In the genomic region with DNA sequence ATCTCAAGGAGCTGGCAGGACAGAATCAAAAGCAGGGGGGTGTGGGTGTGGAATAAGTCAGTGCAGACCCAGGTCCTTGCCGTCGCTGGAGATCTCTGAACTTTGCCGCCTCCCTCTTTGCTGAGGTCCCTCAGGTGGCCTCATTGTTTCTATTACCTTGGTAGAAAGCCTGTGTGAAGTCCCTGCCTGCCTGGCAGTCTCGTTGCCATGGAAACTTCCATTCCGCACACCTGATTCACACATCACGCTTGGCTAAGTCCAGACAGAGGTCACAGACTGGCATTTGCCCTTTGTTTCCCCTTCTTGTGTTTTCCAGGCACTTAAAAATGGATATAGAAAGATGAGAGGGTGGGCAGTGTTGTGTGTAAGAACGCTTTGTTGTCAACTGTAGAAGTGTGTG, we compare ENCODE assay signal across 8 cellular contexts.
DNase-seq lines count a peak whose midpoint lies in the region; ATAC-seq lines count a peak whose summit lies in the region.
"Had no signal": no experiment of that assay in that cellular context is flagged by ENCODE, and none has a peak within 500 bp of the region (broad histone marks: within the 10 kb centered on the region; RNA-seq: fewer than 3 reads in every experiment).

No MANE protein-coding gene starts in this region.

- H2AFZ ChIP-seq in trophoblast cell (ENCODE audit: insufficient read depth, low read length, poor library complexity): no peak overlapping the region

- H3K36me3 ChIP-seq in trophoblast cell (ENCODE audit: control insufficient read depth in 1 of 2, insufficient read depth in 2 of 2, low read length in 2 of 2): no peaks in the 10 kb centered on the region

- H4K91ac ChIP-seq in trophoblast cell (ENCODE audit: low read depth, low read length): no peak overlapping the region

- H2BK12ac ChIP-seq in trophoblast cell (ENCODE audit: low read length): no peak overlapping the region

- no peak overlapping the region for H2AK5ac ChIP-seq in trophoblast cell (ENCODE audit: low read length)

- no peak overlapping the region for H3K4ac ChIP-seq in trophoblast cell (ENCODE audit: low read depth, low read length)

- H3K4me2 ChIP-seq in trophoblast cell (ENCODE audit: low read length): no peak overlapping the region

- H3K18ac ChIP-seq in trophoblast cell (ENCODE audit: low read length): no peak overlapping the region

- H3K79me1 ChIP-seq in trophoblast cell (ENCODE audit: low read length): peaks cover 24% of the 10 kb centered on the region

- no peak overlapping the region for H4K12ac ChIP-seq in trophoblast cell (ENCODE audit: low read depth, low read length)

- peaks cover 12 to 22% of the 10 kb centered on the region in 2 experiments for H3K4me1 ChIP-seq in trophoblast cell (ENCODE audit: control insufficient read depth in 1 of 2, insufficient read depth in 2 of 2, low read length in 2 of 2)

- no peaks in the 10 kb centered on the region for H3K27me3 ChIP-seq in trophoblast cell (ENCODE audit: insufficient read depth, low read length)

- peaks cover 4% of the 10 kb centered on the region for H3K79me2 ChIP-seq in trophoblast cell (ENCODE audit: control insufficient read depth, insufficient read depth, low read length, poor library complexity)

- peak overlapping the region; percentile 75 for H2BK5ac ChIP-seq in trophoblast cell (ENCODE audit: low read depth, low read length, poor library complexity)

- no CpG with 5 or more reads among the region's 7 CpGs for WGBS in trophoblast cell (ENCODE audit: extremely low coverage, insufficient coverage, insufficient read length)

- H3K23ac ChIP-seq in trophoblast cell (ENCODE audit: low read length): no peak overlapping the region

- H3K27ac ChIP-seq in trophoblast cell (ENCODE audit: low read depth, low read length): peak overlapping the region; percentile 97

- H3K9me3 ChIP-seq in trophoblast cell (ENCODE audit: insufficient read depth, low read depth, low read length): no peaks in the 10 kb centered on the region

- H3K14ac ChIP-seq in trophoblast cell (ENCODE audit: low read length): no peak overlapping the region

- peak overlapping the region; percentile 66 for H2BK120ac ChIP-seq in trophoblast cell (ENCODE audit: insufficient read depth, low read length, poor library complexity)

- ATAC-seq in GM19035 (IDR thresholded peaks at IDR 0.05; ENCODE audit: unreplicated experiment): peak; percentile 62
- ATAC-seq: activated CD8-positive, alpha-beta memory T cell treated with anti-CD3 and anti-CD28 coated beads, Interleukin-2, amount 10 ng/mL, durations not matched to agents 7 days and 5 days had no signal

- no peak overlapping the region for H4K8ac ChIP-seq in trophoblast cell (ENCODE audit: low read depth, low read length)

- no peak overlapping the region for H3K9ac ChIP-seq in trophoblast cell (ENCODE audit: low read length)

- DNase-seq in HK-2 (ENCODE audit: unreplicated experiment): peak; percentile 77
- DNase-seq in astrocyte of the hippocampus (ENCODE audit: low read depth, low spot score): peak; percentile 92
- peak; percentile 91 to 97 for DNase-seq in trophoblast cell
- no peak for DNase-seq in T-helper 1 cell
- no peak for DNase-seq in NCI-H2107 (lab: John Stamatoyannopoulos, UW)
- DNase-seq in stimulated activated CD4-positive, alpha-beta T cell treated with anti-CD3 and anti-CD28 coated beads, Interleukin-2, amount 100 ng/mL, for 48 hours: no peak
- DNase-seq: activated CD8-positive, alpha-beta memory T cell treated with anti-CD3 and anti-CD28 coated beads, Interleukin-2, amount 10 ng/mL, durations not matched to agents 7 days and 5 days had no signal

- no peak overlapping the region for H3K4me3 ChIP-seq in trophoblast cell (ENCODE audit: low read depth, low read length)

Comparison
In these comparisons a context has a peak if more than half of its experiments do, and no peak if none do; other contexts are left out.
1. DNase-seq: peak in HK-2 (single experiment), astrocyte of the hippocampus (single experiment) and trophoblast cell (2 of 2); none in T-helper 1 cell (0 of 5), NCI-H2107 (single experiment) and stimulated activated CD4-positive, alpha-beta T cell treated with anti-CD3 and anti-CD28 coated beads, Interleukin-2, amount 100 ng/mL, for 48 hours (0 of 2).